9 cellular contexts compared by ENCODE assay signal in genomic region chr5:99004960-99005359, GRCh38.
DNase-seq lines count a peak whose midpoint lies in the region; ATAC-seq and TF ChIP-seq lines count a peak whose summit lies in the region.
"Had no signal": no experiment of that assay in that cellular context is flagged by ENCODE, and none has a peak within 500 bp of the region (broad histone marks: within the 10 kb centered on the region; RNA-seq: fewer than 3 reads in every experiment).

No MANE protein-coding gene starts in this region.

- peak; percentile 12 for DNase-seq in stimulated activated CD4-positive, alpha-beta T cell treated with anti-CD3 and anti-CD28 coated beads, Interleukin-4, amount 100 ng/mL, for 24 hours
- no peak for DNase-seq in stimulated activated CD4-positive, alpha-beta T cell treated with anti-CD3 and anti-CD28 coated beads, Interleukin-12 subunit alpha, Interleukin-12 subunit beta, amount 100 ng/mL, for 4 hours
- peak; percentile 14 for DNase-seq in OCI-M1 (lab: John Stamatoyannopoulos, UW)
- no peak for DNase-seq in SW 1271 (lab: John Stamatoyannopoulos, UW)
- no peak for DNase-seq in effector CD4-positive, alpha-beta T cell
- DNase-seq in NCI-H526 (lab: John Stamatoyannopoulos, UW): no peak
- DNase-seq in body of pancreas: no peak

- no peaks in the 10 kb centered on the region for H3K27me3 ChIP-seq in body of pancreas

- no peak for TF ChIP-seq POLR2A in body of pancreas (IDR thresholded peaks at IDR 0.05)

- ATAC-seq in HG02763 (IDR thresholded peaks at IDR 0.05; ENCODE audit: unreplicated experiment) (peak; percentile 99), body of pancreas (no peak)

- no peak overlapping the region for H3K4me3 ChIP-seq in body of pancreas

- H3K9me3 ChIP-seq in body of pancreas: no peaks in the 10 kb centered on the region

- intact Hi-C loops in body of pancreas (cut with DNase I): no loop called here

- H3K36me3 ChIP-seq in body of pancreas (replicated peaks in 1 of 2; ENCODE audit: insufficient read depth in 1 of 2, low read depth in 2 of 2): no peaks in the 10 kb centered on the region

- H3K27ac ChIP-seq in body of pancreas: no peak overlapping the region
- H3K27ac ChIP-seq: C4-2B had no signal

- 0 to 50% methylated on average over 1 of the region's 1 CpG for WGBS in body of pancreas, 2 donors

- TF ChIP-seq CTCF in body of pancreas (IDR thresholded peaks at IDR 0.05): no peak

- H3K4me1 ChIP-seq in body of pancreas: no peaks in the 10 kb centered on the region

Comparison
In these comparisons a context has a peak if more than half of its experiments do, and no peak if none do; other contexts are left out.
1. DNase-seq: peak in stimulated activated CD4-positive, alpha-beta T cell treated with anti-CD3 and anti-CD28 coated beads, Interleukin-4, amount 100 ng/mL, for 24 hours (single experiment) and OCI-M1 (single experiment); none in stimulated activated CD4-positive, alpha-beta T cell treated with anti-CD3 and anti-CD28 coated beads, Interleukin-12 subunit alpha, Interleukin-12 subunit beta, amount 100 ng/mL, for 4 hours (single experiment), SW 1271 (0 of 2), effector CD4-positive, alpha-beta T cell (single experiment), NCI-H526 (0 of 2) and body of pancreas (0 of 4).